In genomic region chr15:21355944-21356343, GRCh38 we compare ENCODE assay signal across 8 cellular contexts.
DNase-seq lines count a peak whose midpoint lies in the region; ATAC-seq and TF ChIP-seq lines count a peak whose summit lies in the region.
"Not testable (repeated sequence)": the region's sequence is repeated elsewhere in the genome, so short reads cannot be mapped to it uniquely, and the experiment has no call there.

No MANE protein-coding gene starts in this region.

- H3K4me3 ChIP-seq in RWPE2 (ENCODE audit: severe bottlenecking); right lobe of liver; spleen: not testable (repeated sequence)

- H3K36me3 ChIP-seq in RWPE2 (ENCODE audit: low read depth); right lobe of liver; spleen: not testable (repeated sequence)

- H3K27me3 ChIP-seq in RWPE2 (ENCODE audit: insufficient read depth, poor library complexity, severe bottlenecking); right lobe of liver; spleen (replicated peaks in 1 of 7): not testable (repeated sequence)

- POLR2A ChIA-PET in activated CD4-positive, alpha-beta T cell treated with anti-CD3 and anti-CD28 coated beads, Interleukin-2, amount 10 ng/mL, durations not matched to agents 7 days and 5 days (lab: Charles Lee), result not testable (repeated sequence)

- H3K36me3 Mint-ChIP-seq in activated CD4-positive, alpha-beta T cell treated with anti-CD3 and anti-CD28 coated beads, Interleukin-2, amount 10 ng/mL, durations not matched to agents 7 days and 5 days (ENCODE audit: low read depth); chondrocyte (ENCODE audit: low read depth); natural killer cell treated with Interleukin-12 subunit alpha and Interleukin-12 subunit beta and Interleukin-15 and Interleukin-18, amount 100 ng/mL, for 72 hours: not testable (repeated sequence)

- WGBS in right lobe of liver (ENCODE audit: insufficient coverage, low coverage, low lambda C conversion rate, missing lambda C conversion rate), result 0% methylated on average over 1 of the region's 6 CpGs
- 73 to 95% (median 78%) methylated on average over 2 to 4 of the region's 6 CpGs; no CpG with 5 or more reads in 2 of the 5 donors for WGBS in spleen, 5 donors

- ATAC-seq in RWPE2 (ENCODE audit: low read depth); left lobe of liver; right lobe of liver; natural killer cell treated with Interleukin-12 subunit alpha and Interleukin-12 subunit beta and Interleukin-15 and Interleukin-18, amount 100 ng/mL, for 72 hours: not testable (repeated sequence)

- intact Hi-C loops in right lobe of liver (cut with DNase I); posterior vena cava (cut with DNase I); spleen (cut with DNase I; ENCODE audit: low total_unique reads): not testable (repeated sequence)

- not testable (repeated sequence) for H3K27ac Mint-ChIP-seq in activated CD4-positive, alpha-beta T cell treated with anti-CD3 and anti-CD28 coated beads, Interleukin-2, amount 10 ng/mL, durations not matched to agents 7 days and 5 days; chondrocyte (ENCODE audit: unreplicated experiment); natural killer cell treated with Interleukin-12 subunit alpha and Interleukin-12 subunit beta and Interleukin-15 and Interleukin-18, amount 100 ng/mL, for 72 hours

- not testable (repeated sequence) for H3K27me3 Mint-ChIP-seq in activated CD4-positive, alpha-beta T cell treated with anti-CD3 and anti-CD28 coated beads, Interleukin-2, amount 10 ng/mL, durations not matched to agents 7 days and 5 days; chondrocyte (ENCODE audit: low read depth); natural killer cell treated with Interleukin-12 subunit alpha and Interleukin-12 subunit beta and Interleukin-15 and Interleukin-18, amount 100 ng/mL, for 72 hours

- not testable (repeated sequence) for TF ChIP-seq CTCF in RWPE2 (IDR thresholded peaks at IDR 0.05; ENCODE audit: poor library complexity, severe bottlenecking); chondrocyte (IDR thresholded peaks at IDR 0.05); right lobe of liver (IDR thresholded peaks at IDR 0.05); spleen (IDR thresholded peaks at IDR 0.05 in 8 of 11, conservative IDR thresholded peaks at IDR 0.05 in 3 of 11)

- H3K4me1 ChIP-seq in RWPE2 (ENCODE audit: insufficient read depth, poor library complexity, severe bottlenecking); right lobe of liver; spleen: not testable (repeated sequence)

- CTCF ChIA-PET in activated CD4-positive, alpha-beta T cell treated with anti-CD3 and anti-CD28 coated beads, Interleukin-2, amount 10 ng/mL, durations not matched to agents 7 days and 5 days (lab: Charles Lee), result not testable (repeated sequence)

- H3K9me3 Mint-ChIP-seq in activated CD4-positive, alpha-beta T cell treated with anti-CD3 and anti-CD28 coated beads, Interleukin-2, amount 10 ng/mL, durations not matched to agents 7 days and 5 days; chondrocyte (ENCODE audit: low read depth); natural killer cell treated with Interleukin-12 subunit alpha and Interleukin-12 subunit beta and Interleukin-15 and Interleukin-18, amount 100 ng/mL, for 72 hours: not testable (repeated sequence)

- not testable (repeated sequence) for H3K27ac ChIP-seq in RWPE2 (ENCODE audit: poor library complexity, severe bottlenecking); right lobe of liver; spleen

- not testable (repeated sequence) for TF ChIP-seq POLR2A in right lobe of liver (IDR thresholded peaks at IDR 0.05); spleen (IDR thresholded peaks at IDR 0.05)

- not testable (repeated sequence) for H3K4me3 Mint-ChIP-seq in activated CD4-positive, alpha-beta T cell treated with anti-CD3 and anti-CD28 coated beads, Interleukin-2, amount 10 ng/mL, durations not matched to agents 7 days and 5 days; chondrocyte (ENCODE audit: unreplicated experiment); natural killer cell treated with Interleukin-12 subunit alpha and Interleukin-12 subunit beta and Interleukin-15 and Interleukin-18, amount 100 ng/mL, for 72 hours

- DNase-seq in RWPE2 (ENCODE audit: low spot score) (peak; percentile 18), chondrocyte (ENCODE audit: low spot score) (peak; percentile 21), left lobe of liver (ENCODE audit: low spot score) (peak; percentile 27), right lobe of liver (peak in 2 of 3 donors; percentile 5 to 8), posterior vena cava (ENCODE audit: low spot score) (peak; percentile 29), spleen (peak; percentile 66)
- DNase-seq in activated CD4-positive, alpha-beta T cell treated with anti-CD3 and anti-CD28 coated beads, Interleukin-2, amount 10 ng/mL, durations not matched to agents 7 days and 5 days, result peak; percentile 0
- DNase-seq in natural killer cell treated with Interleukin-12 subunit alpha and Interleukin-12 subunit beta and Interleukin-15 and Interleukin-18, amount 100 ng/mL, for 72 hours (ENCODE audit: low spot score), result peak; percentile 55

- H3K4me1 Mint-ChIP-seq in activated CD4-positive, alpha-beta T cell treated with anti-CD3 and anti-CD28 coated beads, Interleukin-2, amount 10 ng/mL, durations not matched to agents 7 days and 5 days; chondrocyte (ENCODE audit: low read depth); natural killer cell treated with Interleukin-12 subunit alpha and Interleukin-12 subunit beta and Interleukin-15 and Interleukin-18, amount 100 ng/mL, for 72 hours (ENCODE audit: low read depth in 2 of 2): not testable (repeated sequence)

- H3K9me3 ChIP-seq in RWPE2 (ENCODE audit: severe bottlenecking); right lobe of liver; spleen: not testable (repeated sequence)

Comparison
In these comparisons a context has a peak if more than half of its experiments do, and no peak if none do; other contexts are left out.
1. DNase-seq: peak in every context shown above with its lines; median percentile 66 in spleen; 55 in natural killer cell treated with Interleukin-12 subunit alpha and Interleukin-12 subunit beta and Interleukin-15 and Interleukin-18, amount 100 ng/mL, for 72 hours; 29 in posterior vena cava; 27 in left lobe of liver; 21 in chondrocyte; 18 in RWPE2; 6 in right lobe of liver; 0 in activated CD4-positive, alpha-beta T cell treated with anti-CD3 and anti-CD28 coated beads, Interleukin-2, amount 10 ng/mL, durations not matched to agents 7 days and 5 days.